24 cellular contexts compared by ENCODE assay signal in genomic region chr10:131574363-131574706, GRCh38.
DNase-seq lines count a peak whose midpoint lies in the region; ATAC-seq and TF ChIP-seq lines count a peak whose summit lies in the region.
"Had no signal": no experiment of that assay in that cellular context is flagged by ENCODE, and none has a peak within 500 bp of the region (broad histone marks: within the 10 kb centered on the region; RNA-seq: fewer than 3 reads in every experiment).

No MANE protein-coding gene starts in this region.

- H3K4me1 ChIP-seq in skeletal muscle tissue (ENCODE audit: control insufficient read depth in 3 of 3, insufficient read depth in 3 of 3, low read length in 3 of 3) = peaks cover 17 to 20% (median 20%) of the 10 kb centered on the region in 3 donors
- H3K4me1 ChIP-seq: HAP-1 had no signal

- no peaks in the 10 kb centered on the region for H3K9me3 Mint-ChIP-seq in activated naive CD8-positive, alpha-beta T cell treated with anti-CD3 and anti-CD28 coated beads, Interleukin-2, amount 50 U/mL, for 24 hours
- H3K9me3 Mint-ChIP-seq in activated naive CD8-positive, alpha-beta T cell treated with anti-CD3 and anti-CD28 coated beads for 36 hours = no peaks in the 10 kb centered on the region
- H3K9me3 Mint-ChIP-seq in neural crest cell = no peaks in the 10 kb centered on the region
- H3K9me3 Mint-ChIP-seq: CD4-positive, alpha-beta T cell; IgD-negative memory B cell had no signal

- H3K4me3 Mint-ChIP-seq in activated naive CD8-positive, alpha-beta T cell treated with anti-CD3 and anti-CD28 coated beads, Interleukin-2, amount 50 U/mL, for 24 hours = no peak overlapping the region
- no peak overlapping the region for H3K4me3 Mint-ChIP-seq in activated naive CD8-positive, alpha-beta T cell treated with anti-CD3 and anti-CD28 coated beads for 36 hours
- H3K4me3 Mint-ChIP-seq in neural crest cell = no peak overlapping the region
- H3K4me3 Mint-ChIP-seq: CD4-positive, alpha-beta T cell; HFFc6; IgD-negative memory B cell had no signal

- H3K9ac ChIP-seq in skeletal muscle tissue (ENCODE audit: low read depth in 1 of 3, low read length in 3 of 3) = peak overlapping the region; percentile 32 to 79 (median 43)
- H3K9ac ChIP-seq: KMS-11 had no signal

- peak overlapping the region; percentile 36 for H3K27ac ChIP-seq in skeletal muscle tissue (ENCODE audit: low read depth, low read length)
- H3K27ac ChIP-seq: KMS-11, RWPE1 had no signal

- no peaks in the 10 kb centered on the region for H3K36me3 Mint-ChIP-seq in activated naive CD8-positive, alpha-beta T cell treated with anti-CD3 and anti-CD28 coated beads, Interleukin-2, amount 50 U/mL, for 24 hours (ENCODE audit: low read depth)
- no peaks in the 10 kb centered on the region for H3K36me3 Mint-ChIP-seq in activated naive CD8-positive, alpha-beta T cell treated with anti-CD3 and anti-CD28 coated beads for 36 hours
- no peaks in the 10 kb centered on the region for H3K36me3 Mint-ChIP-seq in neural crest cell (ENCODE audit: low read depth)
- H3K36me3 Mint-ChIP-seq: IgD-negative memory B cell had no signal

- ATAC-seq in activated naive CD8-positive, alpha-beta T cell treated with anti-CD3 and anti-CD28 coated beads, Interleukin-2, amount 50 U/mL, for 24 hours = peak; percentile 9

- H3K27me3 Mint-ChIP-seq in activated naive CD8-positive, alpha-beta T cell treated with anti-CD3 and anti-CD28 coated beads, Interleukin-2, amount 50 U/mL, for 24 hours = no peaks in the 10 kb centered on the region
- no peaks in the 10 kb centered on the region for H3K27me3 Mint-ChIP-seq in activated naive CD8-positive, alpha-beta T cell treated with anti-CD3 and anti-CD28 coated beads for 36 hours
- H3K27me3 Mint-ChIP-seq in neural crest cell (ENCODE audit: low read depth) = no peaks in the 10 kb centered on the region
- H3K27me3 Mint-ChIP-seq: CD4-positive, alpha-beta T cell; IgD-negative memory B cell had no signal

- no peaks in the 10 kb centered on the region for H3K36me3 ChIP-seq in skeletal muscle tissue (ENCODE audit: control insufficient read depth in 3 of 3, insufficient read depth in 3 of 3, low read length in 3 of 3)
- H3K36me3 ChIP-seq: HAP-1 had no signal

- peak overlapping the region; percentile 30 to 49 (median 41) for H3K4me3 ChIP-seq in skeletal muscle tissue (ENCODE audit: low read length in 3 of 3)
- H3K4me3 ChIP-seq: HAP-1 had no signal

- H3K27ac Mint-ChIP-seq in activated naive CD8-positive, alpha-beta T cell treated with anti-CD3 and anti-CD28 coated beads, Interleukin-2, amount 50 U/mL, for 24 hours = no peak overlapping the region
- no peak overlapping the region for H3K27ac Mint-ChIP-seq in activated naive CD8-positive, alpha-beta T cell treated with anti-CD3 and anti-CD28 coated beads for 36 hours
- peak overlapping the region; percentile 19 for H3K27ac Mint-ChIP-seq in neural crest cell (ENCODE audit: unreplicated experiment)
- H3K27ac Mint-ChIP-seq: CD4-positive, alpha-beta T cell; HFFc6; IgD-negative memory B cell had no signal

- H3K4me1 Mint-ChIP-seq in activated naive CD8-positive, alpha-beta T cell treated with anti-CD3 and anti-CD28 coated beads, Interleukin-2, amount 50 U/mL, for 24 hours = no peaks in the 10 kb centered on the region
- H3K4me1 Mint-ChIP-seq in activated naive CD8-positive, alpha-beta T cell treated with anti-CD3 and anti-CD28 coated beads for 36 hours = no peaks in the 10 kb centered on the region
- no peaks in the 10 kb centered on the region for H3K4me1 Mint-ChIP-seq in neural crest cell
- H3K4me1 Mint-ChIP-seq: IgD-negative memory B cell had no signal

- H3K9me3 ChIP-seq in skeletal muscle tissue (ENCODE audit: control insufficient read depth in 3 of 3, low read length in 3 of 3) = no peaks in the 10 kb centered on the region
- H3K9me3 ChIP-seq: HAP-1 had no signal

- DNase-seq in activated naive CD8-positive, alpha-beta T cell treated with anti-CD3 and anti-CD28 coated beads, Interleukin-2, amount 50 U/mL, for 24 hours = no peak
- no peak for DNase-seq in activated naive CD8-positive, alpha-beta T cell treated with anti-CD3 and anti-CD28 coated beads for 36 hours
- peak; percentile 43 for DNase-seq in ecto neural progenitor cell (ENCODE audit: low spot score)
- DNase-seq in neural crest cell (ENCODE audit: low read depth, low spot score) = no peak
- DNase-seq in activated CD4-positive, alpha-beta T cell treated with anti-CD3 and anti-CD28 coated beads for 1 hour = no peak
- DNase-seq in hippocampal formation (lab: John Stamatoyannopoulos, UW) = no peak
- DNase-seq in NCI-H1105 treated with DMSO at 0.1 percent for 48 hours (lab: John Stamatoyannopoulos, UW) = no peak
- DNase-seq: CD4-positive, alpha-beta T cell; DMS53; GOT3; HFFc6; MM.1S; NCI-H1417; NCI-H1694; NCI-H2029 treated with DMSO at 0.1 percent for 48 hours; NCI-H446 treated with DMSO at 0.1 percent for 48 hours; NCI-H526; NCI-H82; SHP77 treated with DMSO at 0.1 percent for 48 hours had no signal

- H3K27me3 ChIP-seq in skeletal muscle tissue (ENCODE audit: control insufficient read depth in 3 of 3, insufficient read depth in 3 of 3, low read length in 3 of 3) = no peaks in the 10 kb centered on the region

- no peak for TF ChIP-seq CTCF in neural crest cell (conservative IDR thresholded peaks at IDR 0.05)
